8 cellular contexts compared by ENCODE assay signal in genomic region chr1:26288311-26288941, GRCh38. TPM values are rescaled to one million over a fixed set of nuclear protein-coding genes. Genes with fewer than 3 reads are reported as not detected.
DNase-seq lines count a peak whose midpoint lies in the region; ATAC-seq and TF ChIP-seq lines count a peak whose summit lies in the region.

No MANE protein-coding gene starts in this region.

- TF ChIP-seq POLR2A in NB4 (IDR thresholded peaks at IDR 0.05; ENCODE audit: extremely low read depth, insufficient read length), result no peak
- TF ChIP-seq POLR2A in thyroid gland (IDR thresholded peaks at IDR 0.05), result no peak

- H3K27me3 ChIP-seq in stomach smooth muscle (ENCODE audit: control insufficient read depth in 1 of 2, insufficient read depth in 2 of 2, low read length in 2 of 2) (no peaks in the 10 kb centered on the region), thyroid gland (no peaks in the 10 kb centered on the region)

- peak overlapping the region; percentile 18 for H3K27ac ChIP-seq in stomach smooth muscle (ENCODE audit: low read length)
- peak overlapping the region in 1 of 3 donors; percentile 17 for H3K27ac ChIP-seq in thyroid gland

- ATAC-seq in GM18517 (IDR thresholded peaks at IDR 0.05; ENCODE audit: unreplicated experiment), result no peak
- no peak for ATAC-seq in Right ventricle myocardium inferior

- TF ChIP-seq CTCF in NB4 (IDR thresholded peaks at IDR 0.05; ENCODE audit: low read depth, low read length) (no peak), thyroid gland (IDR thresholded peaks at IDR 0.05) (no peak)

- DNase-seq in NB4 (ENCODE audit: low read depth), result peak; percentile 85
- DNase-seq in activated CD8-positive, alpha-beta memory T cell treated with anti-CD3 and anti-CD28 coated beads, Interleukin-2, amount 50 U/mL, for 4 hours, result peak; percentile 73
- DNase-seq in iris pigment epithelial cell (ENCODE audit: low read depth), result peak; percentile 12
- DNase-seq in NCI-H2227 (lab: John Stamatoyannopoulos, UW; ENCODE audit: unreplicated experiment), result no peak
- DNase-seq in thyroid gland, result no peak
- no peak for DNase-seq in Right ventricle myocardium inferior (ENCODE audit: missing footprints)

- H3K9me3 ChIP-seq in stomach smooth muscle (ENCODE audit: control insufficient read depth in 2 of 2, low read length in 2 of 2), result no peaks in the 10 kb centered on the region
- H3K9me3 ChIP-seq in thyroid gland, result no peaks in the 10 kb centered on the region

- peaks cover 25% of the 10 kb centered on the region for H3K4me1 ChIP-seq in stomach smooth muscle (ENCODE audit: control insufficient read depth, insufficient read depth, low read length)
- H3K4me1 ChIP-seq in thyroid gland, result peaks cover 3 to 41% of the 10 kb centered on the region in 2 donors

- H3K9ac ChIP-seq in stomach smooth muscle (ENCODE audit: low read length in 2 of 2), result no peak overlapping the region

- 62 to 72% methylated on average over 5 of the region's 5 CpGs for WGBS in thyroid gland, 2 donors

- H3K36me3 ChIP-seq in stomach smooth muscle (ENCODE audit: control insufficient read depth in 2 of 2, insufficient read depth in 2 of 2, low read length in 2 of 2) (no peaks in the 10 kb centered on the region), thyroid gland (no peaks in the 10 kb centered on the region)

- intact Hi-C loops in thyroid gland (cut with DNase I), result no loop called here
- intact Hi-C loops in Right ventricle myocardium inferior (cut with DNase I), result no loop called here

- H3K4me3 ChIP-seq in NB4 (ENCODE audit: low read depth, low read length) (no peak overlapping the region), stomach smooth muscle (ENCODE audit: low read length in 2 of 2) (no peak overlapping the region), thyroid gland (replicated peaks in 1 of 3) (no peak overlapping the region)

RNA-seq across cellular contexts. Expression of gene SH3BGRL3, which starts 8.5 kb away (rescaled TPM):
- total RNA-seq in thyroid gland (10 to 100 TPM; 18.8 to 58.2 (median 37.4) TPM), Right ventricle myocardium inferior (50.5 TPM)

RNA-seq across cellular contexts. Expression of gene UBXN11, which starts 18.0 kb away (rescaled TPM):
- total RNA-seq in thyroid gland (10 to 100 TPM; 23.9 to 35.4 (median 30.2) TPM), Right ventricle myocardium inferior (9.5 TPM)

RNA-seq across cellular contexts. Expression of gene CD52, which starts 29.3 kb away (rescaled TPM):
- total RNA-seq in thyroid gland, result 10 to 100 TPM in 1 of 4 donors, 1 to 10 TPM in 1, not detected in 2; 3.0 to 12.3 TPM
- total RNA-seq in Right ventricle myocardium inferior, result 6.5 TPM

RNA-seq across cellular contexts. Expression of gene CEP85, which starts 54.4 kb away (rescaled TPM):
- total RNA-seq in thyroid gland, result 10 to 100 TPM; 16.0 to 27.0 (median 17.0) TPM
- total RNA-seq in Right ventricle myocardium inferior, result 73.6 TPM

Comparison
In these comparisons a context has a peak if more than half of its experiments do, and no peak if none do; other contexts are left out.
1. DNase-seq: peak in NB4 (single experiment), activated CD8-positive, alpha-beta memory T cell treated with anti-CD3 and anti-CD28 coated beads, Interleukin-2, amount 50 U/mL, for 4 hours (single experiment) and iris pigment epithelial cell (single experiment); none in NCI-H2227 (single experiment), thyroid gland (0 of 2) and Right ventricle myocardium inferior (single experiment).